In the genomic region with DNA sequence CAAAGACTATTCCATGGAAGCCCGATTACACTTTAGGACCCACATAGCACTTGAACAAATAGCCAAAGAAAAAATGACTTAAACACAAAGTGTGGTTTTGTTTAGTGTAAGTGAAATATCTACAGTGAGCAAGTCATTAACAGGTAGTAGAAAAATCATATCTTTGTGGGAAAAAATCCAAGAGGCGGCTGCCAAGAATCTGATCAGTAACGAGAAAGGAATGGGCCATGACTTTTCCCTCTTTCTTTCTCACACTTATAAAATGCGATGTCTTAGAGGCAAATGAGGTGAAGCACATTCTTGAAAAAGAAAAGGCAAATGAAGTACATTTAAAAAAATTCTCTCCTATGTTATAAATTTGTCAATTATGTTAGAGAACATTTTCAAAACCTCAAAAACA, we compare ENCODE assay signal across 1 cellular context.
TF ChIP-seq lines count a peak whose summit lies in the region.

No MANE protein-coding gene starts in this region.

TF ChIP-seq in SK-N-SH, 30 proteins besides CTCF, POLR2A, EP300 and RAD21:
- TF ChIP-seq CHD2 (IDR thresholded peaks at IDR 0.05; ENCODE audit: low read length, partially characterized antibody) (no peak), YY1 (IDR thresholded peaks at IDR 0.05; ENCODE audit: low read depth) (no peak), USF1 (IDR thresholded peaks at IDR 0.05; ENCODE audit: borderline replicate concordance, low read depth) (no peak), FOXJ3 (CRISPR knock-in tag; IDR thresholded peaks at IDR 0.05) (no peak), RXRA (IDR thresholded peaks at IDR 0.05; ENCODE audit: borderline replicate concordance, low read depth) (no peak), EZH2phosphoT487 (IDR thresholded peaks at IDR 0.05; ENCODE audit: borderline replicate concordance, low read depth) (no peak), RFX5 (IDR thresholded peaks at IDR 0.05; ENCODE audit: low read length) (no peak), RCOR1 (IDR thresholded peaks at IDR 0.05; ENCODE audit: low read length) (no peak), TCF12 (IDR thresholded peaks at IDR 0.05) (peak; percentile 20; the same call in 1 of the 2 replicates), SIN3A (IDR thresholded peaks at IDR 0.05; ENCODE audit: borderline replicate concordance, low read depth, low read length) (no peak), GATA2 (CRISPR knock-in tag; IDR thresholded peaks at IDR 0.05) (no peak), TEAD4 (IDR thresholded peaks at IDR 0.05; ENCODE audit: borderline replicate concordance, insufficient read depth) (no peak), FOSL2 (IDR thresholded peaks at IDR 0.05; ENCODE audit: borderline replicate concordance, low read depth) (0 out of 2 replicates have a peak, but pooled peaks have one; percentile 10), MXI1 (IDR thresholded peaks at IDR 0.05; ENCODE audit: low read depth, low read length) (no peak), MEF2A (IDR thresholded peaks at IDR 0.05; ENCODE audit: borderline replicate concordance, low read depth) (no peak), SMC3 (IDR thresholded peaks at IDR 0.05; ENCODE audit: low read depth, low read length) (no peak), TAF1 (IDR thresholded peaks at IDR 0.05; ENCODE audit: borderline replicate concordance, low read depth, low read length) (no peak), POLR2AphosphoS5 (IDR thresholded peaks at IDR 0.05; ENCODE audit: low read depth, low read length) (no peak), GABPA (IDR thresholded peaks at IDR 0.05; ENCODE audit: low read depth) (no peak), NFIC (IDR thresholded peaks at IDR 0.05; ENCODE audit: borderline replicate concordance) (peak; percentile 74), REST (IDR thresholded peaks at IDR 0.05; ENCODE audit: low read depth, low read length) (no peak), PBX3 (IDR thresholded peaks at IDR 0.05) (no peak), NRF1 (IDR thresholded peaks at IDR 0.05; ENCODE audit: low read depth, low read length) (no peak), ELF1 (IDR thresholded peaks at IDR 0.05) (no peak), JUND (IDR thresholded peaks at IDR 0.05) (0 out of 2 replicates have a peak, but pooled peaks have one; percentile 10)
- TF ChIP-seq, protein P1, sequence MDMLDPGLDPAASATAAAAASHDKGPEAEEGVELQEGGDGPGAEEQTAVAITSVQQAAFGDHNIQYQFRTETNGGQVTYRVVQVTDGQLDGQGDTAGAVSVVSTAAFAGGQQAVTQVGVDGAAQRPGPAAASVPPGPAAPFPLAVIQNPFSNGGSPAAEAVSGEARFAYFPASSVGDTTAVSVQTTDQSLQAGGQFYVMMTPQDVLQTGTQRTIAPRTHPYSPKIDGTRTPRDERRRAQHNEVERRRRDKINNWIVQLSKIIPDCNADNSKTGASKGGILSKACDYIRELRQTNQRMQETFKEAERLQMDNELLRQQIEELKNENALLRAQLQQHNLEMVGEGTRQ (IDR thresholded peaks at IDR 0.05; ENCODE audit: borderline replicate concordance, low read depth, low read length) = no peak
- TF ChIP-seq, protein P2, sequence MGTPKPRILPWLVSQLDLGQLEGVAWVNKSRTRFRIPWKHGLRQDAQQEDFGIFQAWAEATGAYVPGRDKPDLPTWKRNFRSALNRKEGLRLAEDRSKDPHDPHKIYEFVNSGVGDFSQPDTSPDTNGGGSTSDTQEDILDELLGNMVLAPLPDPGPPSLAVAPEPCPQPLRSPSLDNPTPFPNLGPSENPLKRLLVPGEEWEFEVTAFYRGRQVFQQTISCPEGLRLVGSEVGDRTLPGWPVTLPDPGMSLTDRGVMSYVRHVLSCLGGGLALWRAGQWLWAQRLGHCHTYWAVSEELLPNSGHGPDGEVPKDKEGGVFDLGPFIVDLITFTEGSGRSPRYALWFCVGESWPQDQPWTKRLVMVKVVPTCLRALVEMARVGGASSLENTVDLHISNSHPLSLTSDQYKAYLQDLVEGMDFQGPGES (IDR thresholded peaks at IDR 0.05; ENCODE audit: low read depth, low read length) = no peak
- TF ChIP-seq, protein P3, sequence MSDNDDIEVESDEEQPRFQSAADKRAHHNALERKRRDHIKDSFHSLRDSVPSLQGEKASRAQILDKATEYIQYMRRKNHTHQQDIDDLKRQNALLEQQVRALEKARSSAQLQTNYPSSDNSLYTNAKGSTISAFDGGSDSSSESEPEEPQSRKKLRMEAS (IDR thresholded peaks at IDR 0.05; ENCODE audit: low read depth) = no peak
- TF ChIP-seq, protein P4, sequence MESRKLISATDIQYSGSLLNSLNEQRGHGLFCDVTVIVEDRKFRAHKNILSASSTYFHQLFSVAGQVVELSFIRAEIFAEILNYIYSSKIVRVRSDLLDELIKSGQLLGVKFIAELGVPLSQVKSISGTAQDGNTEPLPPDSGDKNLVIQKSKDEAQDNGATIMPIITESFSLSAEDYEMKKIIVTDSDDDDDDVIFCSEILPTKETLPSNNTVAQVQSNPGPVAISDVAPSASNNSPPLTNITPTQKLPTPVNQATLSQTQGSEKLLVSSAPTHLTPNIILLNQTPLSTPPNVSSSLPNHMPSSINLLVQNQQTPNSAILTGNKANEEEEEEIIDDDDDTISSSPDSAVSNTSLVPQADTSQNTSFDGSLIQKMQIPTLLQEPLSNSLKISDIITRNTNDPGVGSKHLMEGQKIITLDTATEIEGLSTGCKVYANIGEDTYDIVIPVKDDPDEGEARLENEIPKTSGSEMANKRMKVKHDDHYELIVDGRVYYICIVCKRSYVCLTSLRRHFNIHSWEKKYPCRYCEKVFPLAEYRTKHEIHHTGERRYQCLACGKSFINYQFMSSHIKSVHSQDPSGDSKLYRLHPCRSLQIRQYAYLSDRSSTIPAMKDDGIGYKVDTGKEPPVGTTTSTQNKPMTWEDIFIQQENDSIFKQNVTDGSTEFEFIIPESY (IDR thresholded peaks at IDR 0.05; ENCODE audit: borderline replicate concordance, low read depth) = no peak
